In genomic region chr15:90902656-90902995, GRCh38 we compare ENCODE assay signal across 1 cellular context.
TF ChIP-seq lines count a peak whose summit lies in the region.

No MANE protein-coding gene starts in this region.

TF ChIP-seq in HepG2, 621 proteins besides CTCF, POLR2A, EP300 and RAD21:
- 0 out of 2 replicates have a peak, but pooled peaks have one; percentile 4 for TF ChIP-seq TFDP1 (CRISPR knock-in tag; IDR thresholded peaks at IDR 0.05; ENCODE audit: borderline replicate concordance)
- TF ChIP-seq MAX (IDR thresholded peaks at IDR 0.05), result 0 out of 2 replicates have a peak, but pooled peaks have one; percentile 4
- no peak for TF ChIP-seq ZNF430 (CRISPR knock-in tag; IDR thresholded peaks at IDR 0.05)
- TF ChIP-seq ZNF577 (CRISPR knock-in tag; IDR thresholded peaks at IDR 0.05; ENCODE audit: borderline replicate concordance, low read depth), result no peak
- peak; percentile 5 for TF ChIP-seq YY1 (IDR thresholded peaks at IDR 0.05; ENCODE audit: insufficient read depth, insufficient replicate concordance, low read depth, low read length)
- TF ChIP-seq NONO (IDR thresholded peaks at IDR 0.05), result no peak
- TF ChIP-seq NONO (CRISPR knock-in tag; conservative IDR thresholded peaks at IDR 0.05), result no peak
- peak; percentile 63; the same call in 1 of the 2 replicates for TF ChIP-seq ZFY (CRISPR knock-in tag; IDR thresholded peaks at IDR 0.05)
- no peak for TF ChIP-seq MAZ (IDR thresholded peaks at IDR 0.05; ENCODE audit: borderline replicate concordance, low read depth, low read length)
- TF ChIP-seq MAZ (CRISPR knock-in tag; IDR thresholded peaks at IDR 0.05; ENCODE audit: low read depth), result no peak
- TF ChIP-seq HBP1 (CRISPR knock-in tag; IDR thresholded peaks at IDR 0.05; ENCODE audit: low read depth), result no peak
- peak; percentile 22; the same call in 1 of the 2 replicates for TF ChIP-seq RBFOX2 (IDR thresholded peaks at IDR 0.05; ENCODE audit: low read depth, low read length)
- peak; percentile 18; the same call in 1 of the 2 replicates for TF ChIP-seq UBTF (CRISPR knock-in tag; IDR thresholded peaks at IDR 0.05)
- no peak for TF ChIP-seq PHF20 (CRISPR knock-in tag; IDR thresholded peaks at IDR 0.05)
- no peak for TF ChIP-seq NR2F6 (IDR thresholded peaks at IDR 0.05)
- TF ChIP-seq NR2F6 (CRISPR knock-in tag; IDR thresholded peaks at IDR 0.05), result no peak
- TF ChIP-seq PHF8 (CRISPR knock-in tag; IDR thresholded peaks at IDR 0.05), result no peak
- TF ChIP-seq RCOR2 (CRISPR knock-in tag; IDR thresholded peaks at IDR 0.05), result no peak
- 0 out of 2 replicates have a peak, but pooled peaks have one; percentile 1 for TF ChIP-seq POLR2G (IDR thresholded peaks at IDR 0.05; ENCODE audit: low read depth, low read length)
- TF ChIP-seq ZFX (CRISPR knock-in tag; IDR thresholded peaks at IDR 0.05; ENCODE audit: low read depth), result peak; percentile 51; the same call in 1 of the 2 replicates
- no peak for TF ChIP-seq ZFP36 (IDR thresholded peaks at IDR 0.05; ENCODE audit: borderline replicate concordance, low read depth, low read length, partially characterized antibody)
- no peak for TF ChIP-seq SP140L (CRISPR knock-in tag; IDR thresholded peaks at IDR 0.05; ENCODE audit: borderline replicate concordance)
- no peak for TF ChIP-seq XBP1 (CRISPR knock-in tag; IDR thresholded peaks at IDR 0.05)
- TF ChIP-seq ZNF513 (CRISPR knock-in tag; conservative IDR thresholded peaks at IDR 0.05), result no peak
- TF ChIP-seq ZNF335 (CRISPR knock-in tag; IDR thresholded peaks at IDR 0.05), result no peak
- TF ChIP-seq ESRRA (CRISPR knock-in tag; IDR thresholded peaks at IDR 0.05; ENCODE audit: low read depth), result 0 out of 2 replicates have a peak, but pooled peaks have one; percentile 7
- TF ChIP-seq ZNF841 (CRISPR knock-in tag; IDR thresholded peaks at IDR 0.05; ENCODE audit: borderline replicate concordance), result no peak
- TF ChIP-seq ZSCAN25 (CRISPR knock-in tag; IDR thresholded peaks at IDR 0.05), result no peak
- TF ChIP-seq RXRB (CRISPR knock-in tag; IDR thresholded peaks at IDR 0.05; ENCODE audit: borderline replicate concordance), result no peak
- no peak for TF ChIP-seq ZNF800 (CRISPR knock-in tag; IDR thresholded peaks at IDR 0.05)
- no peak for TF ChIP-seq PLSCR1 (CRISPR knock-in tag; IDR thresholded peaks at IDR 0.05; ENCODE audit: borderline replicate concordance)
- 0 out of 2 replicates have a peak, but pooled peaks have one; percentile 27 for TF ChIP-seq CCDC6 (CRISPR knock-in tag; IDR thresholded peaks at IDR 0.05)
- TF ChIP-seq GTF2F1 (IDR thresholded peaks at IDR 0.05; ENCODE audit: low read length), result no peak
- no peak for TF ChIP-seq MED13 (CRISPR knock-in tag; IDR thresholded peaks at IDR 0.05)
- TF ChIP-seq RARA (CRISPR knock-in tag; IDR thresholded peaks at IDR 0.05), result no peak
